In the genomic region with DNA sequence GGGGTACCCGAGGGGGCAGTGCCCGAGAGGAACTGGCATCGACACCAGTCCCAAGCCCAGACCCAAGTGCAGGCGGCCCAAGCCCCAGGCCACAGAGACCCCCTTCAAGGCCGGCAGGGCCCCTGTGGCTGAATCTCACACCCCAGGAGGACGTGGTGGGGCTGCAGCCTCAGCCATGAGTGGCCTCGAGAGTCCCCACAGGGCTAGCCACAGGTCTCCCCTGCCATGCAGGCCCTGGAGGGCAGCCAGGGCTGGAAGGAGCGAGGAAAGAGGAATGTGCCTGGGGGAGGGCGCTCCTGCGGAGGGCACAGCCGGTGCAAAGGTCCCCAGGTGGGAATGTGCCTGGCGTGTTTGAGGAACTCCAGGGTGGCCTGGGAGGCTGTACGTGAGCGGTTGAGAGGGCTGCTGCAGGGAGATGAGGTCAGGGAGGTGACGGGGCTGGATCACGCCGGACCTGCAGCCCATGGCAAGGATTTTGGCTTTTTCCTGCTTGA, we compare ENCODE assay signal across 1 cellular context.
TF ChIP-seq lines count a peak whose summit lies in the region.

No MANE protein-coding gene starts in this region.

TF ChIP-seq in HepG2, 621 proteins besides CTCF, POLR2A, EP300 and RAD21 (continued from another document and continues in another):
- no peak for TF ChIP-seq FOXA3 (CRISPR knock-in tag; IDR thresholded peaks at IDR 0.05)
- TF ChIP-seq DPF2 (CRISPR knock-in tag; IDR thresholded peaks at IDR 0.05; ENCODE audit: borderline replicate concordance, low read depth): peak; percentile 84
- no peak for TF ChIP-seq ELF1 (CRISPR knock-in tag; IDR thresholded peaks at IDR 0.05)
- TF ChIP-seq BRD4 (CRISPR knock-in tag; IDR thresholded peaks at IDR 0.05): peak; percentile 30; the same call in 1 of the 2 replicates
- no peak for TF ChIP-seq ZKSCAN1 (IDR thresholded peaks at IDR 0.05; ENCODE audit: low read length)
- TF ChIP-seq, protein P1, sequence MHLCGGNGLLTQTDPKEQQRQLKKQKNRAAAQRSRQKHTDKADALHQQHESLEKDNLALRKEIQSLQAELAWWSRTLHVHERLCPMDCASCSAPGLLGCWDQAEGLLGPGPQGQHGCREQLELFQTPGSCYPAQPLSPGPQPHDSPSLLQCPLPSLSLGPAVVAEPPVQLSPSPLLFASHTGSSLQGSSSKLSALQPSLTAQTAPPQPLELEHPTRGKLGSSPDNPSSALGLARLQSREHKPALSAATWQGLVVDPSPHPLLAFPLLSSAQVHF (CRISPR knock-in tag; IDR thresholded peaks at IDR 0.05): no peak
- TF ChIP-seq CCDC6 (CRISPR knock-in tag; IDR thresholded peaks at IDR 0.05): no peak
- TF ChIP-seq MLLT10 (CRISPR knock-in tag; IDR thresholded peaks at IDR 0.05): no peak
- TF ChIP-seq NFYB (CRISPR knock-in tag; IDR thresholded peaks at IDR 0.05): no peak
- TF ChIP-seq ZKSCAN8 (CRISPR knock-in tag; IDR thresholded peaks at IDR 0.05; ENCODE audit: borderline replicate concordance): peak; percentile 47; the same call in 1 of the 2 replicates
- TF ChIP-seq, protein P2, sequence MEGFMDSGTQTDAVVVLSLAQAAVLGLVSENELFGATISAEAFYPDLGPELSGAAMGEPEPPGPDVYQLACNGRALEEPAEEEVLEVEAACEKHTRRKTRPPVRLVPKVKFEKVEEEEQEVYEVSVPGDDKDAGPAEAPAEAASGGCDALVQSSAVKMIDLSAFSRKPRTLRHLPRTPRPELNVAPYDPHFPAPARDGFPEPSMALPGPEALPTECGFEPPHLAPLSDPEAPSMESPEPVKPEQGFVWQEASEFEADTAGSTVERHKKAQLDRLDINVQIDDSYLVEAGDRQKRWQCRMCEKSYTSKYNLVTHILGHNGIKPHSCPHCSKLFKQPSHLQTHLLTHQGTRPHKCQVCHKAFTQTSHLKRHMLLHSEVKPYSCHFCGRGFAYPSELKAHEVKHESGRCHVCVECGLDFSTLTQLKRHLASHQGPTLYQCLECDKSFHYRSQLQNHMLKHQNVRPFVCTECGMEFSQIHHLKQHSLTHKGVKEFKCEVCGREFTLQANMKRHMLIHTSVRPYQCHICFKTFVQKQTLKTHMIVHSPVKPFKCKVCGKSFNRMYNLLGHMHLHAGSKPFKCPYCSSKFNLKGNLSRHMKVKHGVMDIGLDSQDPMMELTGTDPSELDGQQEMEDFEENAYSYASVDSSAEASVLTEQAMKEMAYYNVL (CRISPR knock-in tag; IDR thresholded peaks at IDR 0.05; ENCODE audit: borderline replicate concordance): 0 out of 2 replicates have a peak, but pooled peaks have one; percentile 10
- TF ChIP-seq, protein P3, sequence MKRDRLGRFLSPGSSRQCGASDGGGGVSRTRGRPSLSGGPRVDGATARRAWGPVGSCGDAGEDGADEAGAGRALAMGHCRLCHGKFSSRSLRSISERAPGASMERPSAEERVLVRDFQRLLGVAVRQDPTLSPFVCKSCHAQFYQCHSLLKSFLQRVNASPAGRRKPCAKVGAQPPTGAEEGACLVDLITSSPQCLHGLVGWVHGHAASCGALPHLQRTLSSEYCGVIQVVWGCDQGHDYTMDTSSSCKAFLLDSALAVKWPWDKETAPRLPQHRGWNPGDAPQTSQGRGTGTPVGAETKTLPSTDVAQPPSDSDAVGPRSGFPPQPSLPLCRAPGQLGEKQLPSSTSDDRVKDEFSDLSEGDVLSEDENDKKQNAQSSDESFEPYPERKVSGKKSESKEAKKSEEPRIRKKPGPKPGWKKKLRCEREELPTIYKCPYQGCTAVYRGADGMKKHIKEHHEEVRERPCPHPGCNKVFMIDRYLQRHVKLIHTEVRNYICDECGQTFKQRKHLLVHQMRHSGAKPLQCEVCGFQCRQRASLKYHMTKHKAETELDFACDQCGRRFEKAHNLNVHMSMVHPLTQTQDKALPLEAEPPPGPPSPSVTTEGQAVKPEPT (CRISPR knock-in tag; IDR thresholded peaks at IDR 0.05; ENCODE audit: low read depth): peak; percentile 78; the same call in 1 of the 2 replicates
- TF ChIP-seq ZNF615 (CRISPR knock-in tag; IDR thresholded peaks at IDR 0.05; ENCODE audit: borderline replicate concordance): no peak
- TF ChIP-seq, protein P4, sequence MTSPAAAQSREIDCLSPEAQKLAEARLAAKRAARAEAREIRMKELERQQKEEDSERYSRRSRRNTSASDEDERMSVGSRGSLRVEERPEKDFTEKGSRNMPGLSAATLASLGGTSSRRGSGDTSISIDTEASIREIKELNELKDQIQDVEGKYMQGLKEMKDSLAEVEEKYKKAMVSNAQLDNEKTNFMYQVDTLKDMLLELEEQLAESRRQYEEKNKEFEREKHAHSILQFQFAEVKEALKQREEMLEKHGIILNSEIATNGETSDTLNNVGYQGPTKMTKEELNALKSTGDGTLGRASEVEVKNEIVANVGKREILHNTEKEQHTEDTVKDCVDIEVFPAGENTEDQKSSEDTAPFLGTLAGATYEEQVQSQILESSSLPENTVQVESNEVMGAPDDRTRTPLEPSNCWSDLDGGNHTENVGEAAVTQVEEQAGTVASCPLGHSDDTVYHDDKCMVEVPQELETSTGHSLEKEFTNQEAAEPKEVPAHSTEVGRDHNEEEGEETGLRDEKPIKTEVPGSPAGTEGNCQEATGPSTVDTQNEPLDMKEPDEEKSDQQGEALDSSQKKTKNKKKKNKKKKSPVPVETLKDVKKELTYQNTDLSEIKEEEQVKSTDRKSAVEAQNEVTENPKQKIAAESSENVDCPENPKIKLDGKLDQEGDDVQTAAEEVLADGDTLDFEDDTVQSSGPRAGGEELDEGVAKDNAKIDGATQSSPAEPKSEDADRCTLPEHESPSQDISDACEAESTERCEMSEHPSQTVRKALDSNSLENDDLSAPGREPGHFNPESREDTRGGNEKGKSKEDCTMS (CRISPR knock-in tag; conservative IDR thresholded peaks at IDR 0.05): no peak
- no peak for TF ChIP-seq ZNF572 (CRISPR knock-in tag; IDR thresholded peaks at IDR 0.05)
- TF ChIP-seq, protein P5, sequence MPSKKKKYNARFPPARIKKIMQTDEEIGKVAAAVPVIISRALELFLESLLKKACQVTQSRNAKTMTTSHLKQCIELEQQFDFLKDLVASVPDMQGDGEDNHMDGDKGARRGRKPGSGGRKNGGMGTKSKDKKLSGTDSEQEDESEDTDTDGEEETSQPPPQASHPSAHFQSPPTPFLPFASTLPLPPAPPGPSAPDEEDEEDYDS (CRISPR knock-in tag; IDR thresholded peaks at IDR 0.05): no peak
- TF ChIP-seq BORCS8-MEF2B (CRISPR knock-in tag; IDR thresholded peaks at IDR 0.05): 0 out of 2 replicates have a peak, but pooled peaks have one; percentile 44
- peak in 1 of 2 experiments; percentile 90; a peak in 2 of 4 replicates for TF ChIP-seq NR2F1 (CRISPR knock-in tag; IDR thresholded peaks at IDR 0.05)
- TF ChIP-seq KMT2A (CRISPR knock-in tag; IDR thresholded peaks at IDR 0.05): no peak
- TF ChIP-seq ELF3 (CRISPR knock-in tag; IDR thresholded peaks at IDR 0.05): peak; percentile 61
- TF ChIP-seq ZNF34 (CRISPR knock-in tag; IDR thresholded peaks at IDR 0.05; ENCODE audit: borderline replicate concordance): no peak
- TF ChIP-seq, protein P6, sequence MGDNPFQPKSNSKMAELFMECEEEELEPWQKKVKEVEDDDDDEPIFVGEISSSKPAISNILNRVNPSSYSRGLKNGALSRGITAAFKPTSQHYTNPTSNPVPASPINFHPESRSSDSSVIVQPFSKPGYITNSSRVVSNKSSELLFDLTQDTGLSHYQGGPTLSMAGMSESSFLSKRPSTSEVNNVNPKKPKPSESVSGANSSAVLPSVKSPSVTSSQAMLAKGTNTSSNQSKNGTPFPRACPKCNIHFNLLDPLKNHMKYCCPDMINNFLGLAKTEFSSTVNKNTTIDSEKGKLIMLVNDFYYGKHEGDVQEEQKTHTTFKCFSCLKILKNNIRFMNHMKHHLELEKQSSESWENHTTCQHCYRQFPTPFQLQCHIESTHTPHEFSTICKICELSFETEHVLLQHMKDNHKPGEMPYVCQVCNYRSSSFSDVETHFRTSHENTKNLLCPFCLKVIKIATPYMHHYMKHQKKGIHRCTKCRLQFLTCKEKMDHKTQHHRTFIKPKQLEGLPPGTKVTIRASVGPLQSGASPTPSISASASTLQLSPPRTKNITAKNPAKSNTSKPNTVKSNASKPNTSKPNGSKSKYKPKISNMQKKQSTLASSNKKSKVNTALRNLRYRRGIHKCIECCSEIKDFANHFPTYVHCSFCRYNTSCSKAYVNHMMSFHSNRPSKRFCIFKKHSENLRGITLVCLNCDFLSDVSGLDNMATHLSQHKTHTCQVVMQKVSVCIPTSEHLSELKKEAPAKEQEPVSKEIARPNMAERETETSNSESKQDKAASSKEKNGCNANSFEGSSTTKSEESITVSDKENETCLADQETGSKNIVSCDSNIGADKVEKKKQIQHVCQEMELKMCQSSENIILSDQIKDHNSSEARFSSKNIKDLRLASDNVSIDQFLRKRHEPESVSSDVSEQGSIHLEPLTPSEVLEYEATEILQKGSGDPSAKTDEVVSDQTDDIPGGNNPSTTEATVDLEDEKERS (CRISPR knock-in tag; IDR thresholded peaks at IDR 0.05): no peak
- TF ChIP-seq RCOR2 (CRISPR knock-in tag; IDR thresholded peaks at IDR 0.05): 0 out of 2 replicates have a peak, but pooled peaks have one; percentile 25
- TF ChIP-seq TOE1 (CRISPR knock-in tag; IDR thresholded peaks at IDR 0.05): no peak
- no peak for TF ChIP-seq ZNF549 (CRISPR knock-in tag; IDR thresholded peaks at IDR 0.05)
- no peak for TF ChIP-seq ZFAT (CRISPR knock-in tag; conservative IDR thresholded peaks at IDR 0.05)
- TF ChIP-seq NCOA1 (CRISPR knock-in tag; IDR thresholded peaks at IDR 0.05): no peak
- TF ChIP-seq, protein P7, sequence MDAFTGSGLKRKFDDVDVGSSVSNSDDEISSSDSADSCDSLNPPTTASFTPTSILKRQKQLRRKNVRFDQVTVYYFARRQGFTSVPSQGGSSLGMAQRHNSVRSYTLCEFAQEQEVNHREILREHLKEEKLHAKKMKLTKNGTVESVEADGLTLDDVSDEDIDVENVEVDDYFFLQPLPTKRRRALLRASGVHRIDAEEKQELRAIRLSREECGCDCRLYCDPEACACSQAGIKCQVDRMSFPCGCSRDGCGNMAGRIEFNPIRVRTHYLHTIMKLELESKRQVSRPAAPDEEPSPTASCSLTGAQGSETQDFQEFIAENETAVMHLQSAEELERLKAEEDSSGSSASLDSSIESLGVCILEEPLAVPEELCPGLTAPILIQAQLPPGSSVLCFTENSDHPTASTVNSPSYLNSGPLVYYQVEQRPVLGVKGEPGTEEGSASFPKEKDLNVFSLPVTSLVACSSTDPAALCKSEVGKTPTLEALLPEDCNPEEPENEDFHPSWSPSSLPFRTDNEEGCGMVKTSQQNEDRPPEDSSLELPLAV (CRISPR knock-in tag; conservative IDR thresholded peaks at IDR 0.05; ENCODE audit: low read depth): no peak
- TF ChIP-seq ZNF17 (CRISPR knock-in tag; IDR thresholded peaks at IDR 0.05): no peak
- no peak for TF ChIP-seq ZNF775 (CRISPR knock-in tag; IDR thresholded peaks at IDR 0.05; ENCODE audit: borderline replicate concordance)
- TF ChIP-seq ZNF556 (CRISPR knock-in tag; IDR thresholded peaks at IDR 0.05; ENCODE audit: borderline replicate concordance): peak; percentile 78; the same call in 1 of the 2 replicates
- no peak for TF ChIP-seq ZNF441 (CRISPR knock-in tag; IDR thresholded peaks at IDR 0.05; ENCODE audit: borderline replicate concordance)
- TF ChIP-seq, protein P8, sequence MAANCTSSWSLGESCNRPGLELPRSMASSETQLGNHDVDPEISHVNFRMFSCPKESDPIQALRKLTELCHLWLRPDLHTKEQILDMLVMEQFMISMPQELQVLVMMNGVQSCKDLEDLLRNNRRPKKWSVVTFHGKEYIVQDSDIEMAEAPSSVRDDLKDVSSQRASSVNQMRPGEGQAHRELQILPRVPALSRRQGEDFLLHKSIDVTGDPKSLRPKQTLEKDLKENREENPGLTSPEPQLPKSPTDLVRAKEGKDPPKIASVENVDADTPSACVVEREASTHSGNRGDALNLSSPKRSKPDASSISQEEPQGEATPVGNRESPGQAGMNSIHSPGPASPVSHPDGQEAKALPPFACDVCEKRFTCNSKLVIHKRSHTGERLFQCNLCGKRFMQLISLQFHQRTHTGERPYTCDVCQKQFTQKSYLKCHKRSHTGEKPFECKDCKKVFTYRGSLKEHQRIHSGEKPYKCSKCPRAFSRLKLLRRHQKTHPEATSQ (CRISPR knock-in tag; IDR thresholded peaks at IDR 0.05; ENCODE audit: borderline replicate concordance): no peak
- TF ChIP-seq AKAP8 (CRISPR knock-in tag; IDR thresholded peaks at IDR 0.05): no peak
- TF ChIP-seq ZNF354B (CRISPR knock-in tag; IDR thresholded peaks at IDR 0.05): no peak
- TF ChIP-seq HDAC6 (IDR thresholded peaks at IDR 0.05; ENCODE audit: low read depth, low read length): no peak
- TF ChIP-seq, protein P9, sequence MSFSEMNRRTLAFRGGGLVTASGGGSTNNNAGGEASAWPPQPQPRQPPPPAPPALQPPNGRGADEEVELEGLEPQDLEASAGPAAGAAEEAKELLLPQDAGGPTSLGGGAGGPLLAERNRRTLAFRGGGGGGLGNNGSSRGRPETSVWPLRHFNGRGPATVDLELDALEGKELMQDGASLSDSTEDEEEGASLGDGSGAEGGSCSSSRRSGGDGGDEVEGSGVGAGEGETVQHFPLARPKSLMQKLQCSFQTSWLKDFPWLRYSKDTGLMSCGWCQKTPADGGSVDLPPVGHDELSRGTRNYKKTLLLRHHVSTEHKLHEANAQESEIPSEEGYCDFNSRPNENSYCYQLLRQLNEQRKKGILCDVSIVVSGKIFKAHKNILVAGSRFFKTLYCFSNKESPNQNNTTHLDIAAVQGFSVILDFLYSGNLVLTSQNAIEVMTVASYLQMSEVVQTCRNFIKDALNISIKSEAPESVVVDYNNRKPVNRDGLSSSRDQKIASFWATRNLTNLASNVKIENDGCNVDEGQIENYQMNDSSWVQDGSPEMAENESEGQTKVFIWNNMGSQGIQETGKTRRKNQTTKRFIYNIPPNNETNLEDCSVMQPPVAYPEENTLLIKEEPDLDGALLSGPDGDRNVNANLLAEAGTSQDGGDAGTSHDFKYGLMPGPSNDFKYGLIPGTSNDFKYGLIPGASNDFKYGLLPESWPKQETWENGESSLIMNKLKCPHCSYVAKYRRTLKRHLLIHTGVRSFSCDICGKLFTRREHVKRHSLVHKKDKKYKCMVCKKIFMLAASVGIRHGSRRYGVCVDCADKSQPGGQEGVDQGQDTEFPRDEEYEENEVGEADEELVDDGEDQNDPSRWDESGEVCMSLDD (CRISPR knock-in tag; IDR thresholded peaks at IDR 0.05; ENCODE audit: borderline replicate concordance): no peak
- TF ChIP-seq PRMT3 (CRISPR knock-in tag; IDR thresholded peaks at IDR 0.05; ENCODE audit: borderline replicate concordance, low read depth): no peak
- TF ChIP-seq, protein P10, sequence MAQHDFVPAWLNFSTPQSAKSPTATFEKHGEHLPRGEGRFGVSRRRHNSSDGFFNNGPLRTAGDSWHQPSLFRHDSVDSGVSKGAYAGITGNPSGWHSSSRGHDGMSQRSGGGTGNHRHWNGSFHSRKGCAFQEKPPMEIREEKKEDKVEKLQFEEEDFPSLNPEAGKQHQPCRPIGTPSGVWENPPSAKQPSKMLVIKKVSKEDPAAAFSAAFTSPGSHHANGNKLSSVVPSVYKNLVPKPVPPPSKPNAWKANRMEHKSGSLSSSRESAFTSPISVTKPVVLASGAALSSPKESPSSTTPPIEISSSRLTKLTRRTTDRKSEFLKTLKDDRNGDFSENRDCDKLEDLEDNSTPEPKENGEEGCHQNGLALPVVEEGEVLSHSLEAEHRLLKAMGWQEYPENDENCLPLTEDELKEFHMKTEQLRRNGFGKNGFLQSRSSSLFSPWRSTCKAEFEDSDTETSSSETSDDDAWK (CRISPR knock-in tag; IDR thresholded peaks at IDR 0.05): no peak
- TF ChIP-seq HOXA3 (CRISPR knock-in tag; IDR thresholded peaks at IDR 0.05): peak; percentile 72
- TF ChIP-seq, protein P11, sequence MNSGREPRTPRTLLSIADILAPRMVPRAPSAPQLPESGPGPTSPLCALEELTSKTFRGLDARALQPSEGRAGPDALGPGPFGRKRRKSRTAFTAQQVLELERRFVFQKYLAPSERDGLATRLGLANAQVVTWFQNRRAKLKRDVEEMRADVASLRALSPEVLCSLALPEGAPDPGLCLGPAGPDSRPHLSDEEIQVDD (CRISPR knock-in tag; IDR thresholded peaks at IDR 0.05; ENCODE audit: borderline replicate concordance): no peak
- no peak for TF ChIP-seq SATB2 (CRISPR knock-in tag; IDR thresholded peaks at IDR 0.05)
